13 cellular contexts compared by ENCODE assay signal in genomic region chr2:80459028-80459427, GRCh38.
A peak's percentile ranks its signal among the peaks of the same experiment; 100 is the strongest.
DNase-seq lines count a peak whose midpoint lies in the region; ATAC-seq and TF ChIP-seq lines count a peak whose summit lies in the region.
"Had no signal": no experiment of that assay in that cellular context is flagged by ENCODE, and none has a peak within 500 bp of the region (broad histone marks: within the 10 kb centered on the region; RNA-seq: fewer than 3 reads in every experiment).

No MANE protein-coding gene starts in this region.

- H3K27me3 ChIP-seq in kidney epithelial cell (ENCODE audit: control insufficient read depth, insufficient read depth, low read length): no peaks in the 10 kb centered on the region
- H3K27me3 ChIP-seq: BE2C had no signal

- ATAC-seq in HG02840 (IDR thresholded peaks at IDR 0.05; ENCODE audit: low FRiP score, unreplicated experiment): no peak
- ATAC-seq: T-cell had no signal

- TF ChIP-seq CTCF in kidney epithelial cell (IDR thresholded peaks at IDR 0.05; ENCODE audit: insufficient read depth, low read length, poor library complexity, severe bottlenecking): no peak

- no peak overlapping the region for H3K4me3 ChIP-seq in kidney epithelial cell (ENCODE audit: low read depth, low read length)
- H3K4me3 ChIP-seq: SK-N-MC had no signal

- H3K36me3 ChIP-seq in kidney epithelial cell (ENCODE audit: control insufficient read depth, insufficient read depth, low read length): no peaks in the 10 kb centered on the region
- H3K36me3 ChIP-seq: BE2C had no signal

- no peak for TF ChIP-seq POLR2A in erythroblast (IDR thresholded peaks at IDR 0.05; ENCODE audit: low read length)

- DNase-seq in DMS79 (lab: John Stamatoyannopoulos, UW) (peak; percentile 31), ELF-1 (ENCODE audit: low read depth, low spot score) (peak; percentile 49), NCI-H748 treated with DMSO at 0.1 percent for 48 hours (lab: John Stamatoyannopoulos, UW) (peak; percentile 67), kidney epithelial cell (ENCODE audit: low read depth) (peak; percentile 45), erythroblast (lab: John Stamatoyannopoulos, UW) (no peak), NCI-H510A treated with DMSO at 0.1 percent for 48 hours (lab: John Stamatoyannopoulos, UW) (no peak)
- DNase-seq: BE2C; CD4-positive, alpha-beta memory T cell; EL; NCI-H524; T-cell had no signal

Comparison
In these comparisons a context has a peak if more than half of its experiments do, and no peak if none do; other contexts are left out.
1. DNase-seq: peak in DMS79 (single experiment), ELF-1 (single experiment), NCI-H748 treated with DMSO at 0.1 percent for 48 hours (single experiment) and kidney epithelial cell (single experiment); none in erythroblast (0 of 2) and NCI-H510A treated with DMSO at 0.1 percent for 48 hours (single experiment).